In the genomic region with DNA sequence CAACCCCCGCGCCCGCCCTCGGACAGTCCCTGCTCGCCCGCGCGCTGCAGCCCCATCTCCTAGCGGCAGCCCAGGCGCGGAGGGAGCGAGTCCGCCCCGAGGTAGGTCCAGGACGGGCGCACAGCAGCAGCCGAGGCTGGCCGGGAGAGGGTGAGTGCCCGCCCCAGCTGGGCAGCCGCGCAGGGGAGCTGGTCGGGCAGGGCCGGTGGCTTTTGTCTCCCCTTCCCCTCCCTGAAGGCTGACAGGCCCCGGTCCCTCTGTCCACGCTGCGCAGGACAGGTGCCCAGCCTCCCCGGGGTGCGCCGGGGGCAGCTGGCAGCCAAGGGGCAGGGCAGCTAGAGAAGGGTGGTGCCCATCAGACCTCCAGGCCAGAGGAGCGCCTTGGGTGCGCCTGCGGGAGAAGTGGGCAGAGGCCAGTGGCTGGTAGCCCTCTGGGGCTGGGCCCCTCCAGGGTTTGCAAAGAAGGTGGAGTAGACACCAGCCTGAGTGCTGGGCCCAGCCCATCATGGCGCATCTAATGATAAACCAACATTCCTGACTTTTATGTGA, we compare ENCODE assay signal across 1 cellular context.
TF ChIP-seq lines count a peak whose summit lies in the region.

No MANE protein-coding gene starts in this region.

TF ChIP-seq in HEK293, 187 proteins besides CTCF, POLR2A, EP300 and RAD21 (continued from another document):
- TF ChIP-seq, protein P1, sequence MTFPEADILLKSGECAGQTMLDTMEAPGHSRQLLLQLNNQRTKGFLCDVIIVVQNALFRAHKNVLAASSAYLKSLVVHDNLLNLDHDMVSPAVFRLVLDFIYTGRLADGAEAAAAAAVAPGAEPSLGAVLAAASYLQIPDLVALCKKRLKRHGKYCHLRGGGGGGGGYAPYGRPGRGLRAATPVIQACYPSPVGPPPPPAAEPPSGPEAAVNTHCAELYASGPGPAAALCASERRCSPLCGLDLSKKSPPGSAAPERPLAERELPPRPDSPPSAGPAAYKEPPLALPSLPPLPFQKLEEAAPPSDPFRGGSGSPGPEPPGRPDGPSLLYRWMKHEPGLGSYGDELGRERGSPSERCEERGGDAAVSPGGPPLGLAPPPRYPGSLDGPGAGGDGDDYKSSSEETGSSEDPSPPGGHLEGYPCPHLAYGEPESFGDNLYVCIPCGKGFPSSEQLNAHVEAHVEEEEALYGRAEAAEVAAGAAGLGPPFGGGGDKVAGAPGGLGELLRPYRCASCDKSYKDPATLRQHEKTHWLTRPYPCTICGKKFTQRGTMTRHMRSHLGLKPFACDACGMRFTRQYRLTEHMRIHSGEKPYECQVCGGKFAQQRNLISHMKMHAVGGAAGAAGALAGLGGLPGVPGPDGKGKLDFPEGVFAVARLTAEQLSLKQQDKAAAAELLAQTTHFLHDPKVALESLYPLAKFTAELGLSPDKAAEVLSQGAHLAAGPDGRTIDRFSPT (tag by site-specific recombination; IDR thresholded peaks at IDR 0.05): peak; percentile 61; the same call in 1 of the 2 replicates
- no peak for TF ChIP-seq ZNF266 (tag by site-specific recombination; IDR thresholded peaks at IDR 0.05; ENCODE audit: low read depth)
- TF ChIP-seq, protein P2, sequence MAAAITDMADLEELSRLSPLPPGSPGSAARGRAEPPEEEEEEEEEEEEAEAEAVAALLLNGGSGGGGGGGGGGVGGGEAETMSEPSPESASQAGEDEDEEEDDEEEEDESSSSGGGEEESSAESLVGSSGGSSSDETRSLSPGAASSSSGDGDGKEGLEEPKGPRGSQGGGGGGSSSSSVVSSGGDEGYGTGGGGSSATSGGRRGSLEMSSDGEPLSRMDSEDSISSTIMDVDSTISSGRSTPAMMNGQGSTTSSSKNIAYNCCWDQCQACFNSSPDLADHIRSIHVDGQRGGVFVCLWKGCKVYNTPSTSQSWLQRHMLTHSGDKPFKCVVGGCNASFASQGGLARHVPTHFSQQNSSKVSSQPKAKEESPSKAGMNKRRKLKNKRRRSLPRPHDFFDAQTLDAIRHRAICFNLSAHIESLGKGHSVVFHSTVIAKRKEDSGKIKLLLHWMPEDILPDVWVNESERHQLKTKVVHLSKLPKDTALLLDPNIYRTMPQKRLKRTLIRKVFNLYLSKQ (tag by site-specific recombination; IDR thresholded peaks at IDR 0.05; ENCODE audit: borderline replicate concordance): no peak
- TF ChIP-seq MEIS1 (CRISPR knock-in tag; IDR thresholded peaks at IDR 0.05; ENCODE audit: borderline replicate concordance): no peak
- TF ChIP-seq ZFHX2 (tag by site-specific recombination; conservative IDR thresholded peaks at IDR 0.05): peak; percentile 50
- TF ChIP-seq, protein P3, sequence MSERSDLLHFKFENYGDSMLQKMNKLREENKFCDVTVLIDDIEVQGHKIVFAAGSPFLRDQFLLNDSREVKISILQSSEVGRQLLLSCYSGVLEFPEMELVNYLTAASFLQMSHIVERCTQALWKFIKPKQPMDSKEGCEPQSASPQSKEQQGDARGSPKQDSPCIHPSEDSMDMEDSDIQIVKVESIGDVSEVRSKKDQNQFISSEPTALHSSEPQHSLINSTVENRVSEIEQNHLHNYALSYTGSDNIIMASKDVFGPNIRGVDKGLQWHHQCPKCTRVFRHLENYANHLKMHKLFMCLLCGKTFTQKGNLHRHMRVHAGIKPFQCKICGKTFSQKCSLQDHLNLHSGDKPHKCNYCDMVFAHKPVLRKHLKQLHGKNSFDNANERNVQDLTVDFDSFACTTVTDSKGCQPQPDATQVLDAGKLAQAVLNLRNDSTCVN (tag by site-specific recombination; optimal IDR thresholded peaks at IDR 0.05): peak; percentile 33
